1 cellular context compared by ENCODE assay signal in the genomic region with DNA sequence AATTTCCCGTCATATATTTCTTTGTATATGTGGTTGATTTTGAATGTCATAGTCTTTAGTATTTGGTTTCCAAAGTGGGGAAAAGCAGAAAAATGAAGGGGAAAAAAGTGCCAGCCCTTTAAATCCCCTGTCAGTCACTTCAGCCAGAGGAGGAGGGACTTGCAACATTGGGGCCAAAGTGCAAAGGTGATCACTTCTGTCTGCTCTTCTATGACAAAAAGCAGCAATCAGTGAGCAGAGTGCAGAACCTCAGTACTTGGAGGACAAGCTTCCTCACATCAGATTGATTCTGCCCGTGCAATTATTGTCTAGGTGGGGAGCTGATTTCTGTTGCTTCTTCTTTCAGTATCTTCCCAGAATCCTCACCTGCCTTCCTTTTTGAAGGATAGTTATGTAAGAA.
A peak's percentile ranks its signal among the peaks of the same experiment; 100 is the strongest.
TF ChIP-seq lines count a peak whose summit lies in the region.

No MANE protein-coding gene starts in this region.

TF ChIP-seq in HepG2, 621 proteins besides CTCF, POLR2A, EP300 and RAD21 (continued from another document and continues in another):
- TF ChIP-seq HDAC2 (CRISPR knock-in tag; IDR thresholded peaks at IDR 0.05) (peak; percentile 71; the same call in 1 of the 2 replicates), ZNF569 (CRISPR knock-in tag; IDR thresholded peaks at IDR 0.05; ENCODE audit: borderline replicate concordance) (no peak), RXRB (CRISPR knock-in tag; IDR thresholded peaks at IDR 0.05; ENCODE audit: borderline replicate concordance) (peak; percentile 69; the same call in 1 of the 2 replicates), ZNF709 (CRISPR knock-in tag; IDR thresholded peaks at IDR 0.05) (no peak), LCORL (IDR thresholded peaks at IDR 0.05) (no peak), LCORL (CRISPR knock-in tag; IDR thresholded peaks at IDR 0.05) (peak; percentile 59; the same call in 1 of the 2 replicates), ASH2L (IDR thresholded peaks at IDR 0.05; ENCODE audit: insufficient read length, low read depth, low read length) (peak; percentile 51), ZNF367 (CRISPR knock-in tag; IDR thresholded peaks at IDR 0.05; ENCODE audit: borderline replicate concordance) (peak; percentile 93), NCOR1 (IDR thresholded peaks at IDR 0.05; ENCODE audit: borderline replicate concordance, low read length) (peak; percentile 98), ZKSCAN1 (IDR thresholded peaks at IDR 0.05; ENCODE audit: low read length) (no peak), CC2D1A (CRISPR knock-in tag; IDR thresholded peaks at IDR 0.05) (0 out of 2 replicates have a peak, but pooled peaks have one; percentile 32), SALL1 (CRISPR knock-in tag; IDR thresholded peaks at IDR 0.05) (peak; percentile 76), ZNF616 (CRISPR knock-in tag; IDR thresholded peaks at IDR 0.05; ENCODE audit: low read depth) (no peak), SOX6 (IDR thresholded peaks at IDR 0.05) (no peak), SOX6 (CRISPR knock-in tag; IDR thresholded peaks at IDR 0.05) (0 out of 2 replicates have a peak, but pooled peaks have one; percentile 25), PPARG (CRISPR knock-in tag; conservative IDR thresholded peaks at IDR 0.05) (0 out of 2 replicates have a peak, but pooled peaks have one; percentile 66), ATRX (CRISPR knock-in tag; IDR thresholded peaks at IDR 0.05; ENCODE audit: borderline replicate concordance) (no peak), CEBPG (CRISPR knock-in tag; IDR thresholded peaks at IDR 0.05) (peak; percentile 87), ZNF792 (CRISPR knock-in tag; IDR thresholded peaks at IDR 0.05) (peak; percentile 41; the same call in 1 of the 2 replicates), ZNF644 (CRISPR knock-in tag; IDR thresholded peaks at IDR 0.05; ENCODE audit: low read depth) (0 out of 2 replicates have a peak, but pooled peaks have one; percentile 45), ELF3 (CRISPR knock-in tag; IDR thresholded peaks at IDR 0.05) (no peak), ZMYM4 (CRISPR knock-in tag; IDR thresholded peaks at IDR 0.05) (peak; percentile 93), NR2C2 (CRISPR knock-in tag; IDR thresholded peaks at IDR 0.05; ENCODE audit: borderline replicate concordance) (peak; percentile 83), MZF1 (CRISPR knock-in tag; IDR thresholded peaks at IDR 0.05; ENCODE audit: borderline replicate concordance) (no peak), SKI (IDR thresholded peaks at IDR 0.05; ENCODE audit: partially characterized antibody) (peak; percentile 16), CEBPB (IDR thresholded peaks at IDR 0.05; ENCODE audit: borderline replicate concordance, low read depth, low read length) (peak; percentile 88), PITX1 (CRISPR knock-in tag; IDR thresholded peaks at IDR 0.05) (peak; percentile 66; the same call in 1 of the 2 replicates), SOX5 (CRISPR knock-in tag; IDR thresholded peaks at IDR 0.05; ENCODE audit: borderline replicate concordance) (peak; percentile 50; the same call in 1 of the 2 replicates), ZSCAN21 (CRISPR knock-in tag; IDR thresholded peaks at IDR 0.05; ENCODE audit: borderline replicate concordance) (no peak), SMAD3 (CRISPR knock-in tag; IDR thresholded peaks at IDR 0.05) (0 out of 2 replicates have a peak, but pooled peaks have one; percentile 22), NR2F6 (IDR thresholded peaks at IDR 0.05) (peak; percentile 71), NR2F6 (CRISPR knock-in tag; IDR thresholded peaks at IDR 0.05) (peak; percentile 88), GFI1 (CRISPR knock-in tag; IDR thresholded peaks at IDR 0.05; ENCODE audit: borderline replicate concordance) (peak; percentile 44; the same call in 1 of the 2 replicates), SAP130 (CRISPR knock-in tag; IDR thresholded peaks at IDR 0.05; ENCODE audit: low read depth) (peak; percentile 61), MIXL1 (CRISPR knock-in tag; IDR thresholded peaks at IDR 0.05) (peak; percentile 48; the same call in 1 of the 2 replicates)
- TF ChIP-seq, protein P1, sequence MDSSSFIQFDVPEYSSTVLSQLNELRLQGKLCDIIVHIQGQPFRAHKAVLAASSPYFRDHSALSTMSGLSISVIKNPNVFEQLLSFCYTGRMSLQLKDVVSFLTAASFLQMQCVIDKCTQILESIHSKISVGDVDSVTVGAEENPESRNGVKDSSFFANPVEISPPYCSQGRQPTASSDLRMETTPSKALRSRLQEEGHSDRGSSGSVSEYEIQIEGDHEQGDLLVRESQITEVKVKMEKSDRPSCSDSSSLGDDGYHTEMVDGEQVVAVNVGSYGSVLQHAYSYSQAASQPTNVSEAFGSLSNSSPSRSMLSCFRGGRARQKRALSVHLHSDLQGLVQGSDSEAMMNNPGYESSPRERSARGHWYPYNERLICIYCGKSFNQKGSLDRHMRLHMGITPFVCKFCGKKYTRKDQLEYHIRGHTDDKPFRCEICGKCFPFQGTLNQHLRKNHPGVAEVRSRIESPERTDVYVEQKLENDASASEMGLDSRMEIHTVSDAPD (CRISPR knock-in tag; IDR thresholded peaks at IDR 0.05): no peak
- TF ChIP-seq, protein P2, sequence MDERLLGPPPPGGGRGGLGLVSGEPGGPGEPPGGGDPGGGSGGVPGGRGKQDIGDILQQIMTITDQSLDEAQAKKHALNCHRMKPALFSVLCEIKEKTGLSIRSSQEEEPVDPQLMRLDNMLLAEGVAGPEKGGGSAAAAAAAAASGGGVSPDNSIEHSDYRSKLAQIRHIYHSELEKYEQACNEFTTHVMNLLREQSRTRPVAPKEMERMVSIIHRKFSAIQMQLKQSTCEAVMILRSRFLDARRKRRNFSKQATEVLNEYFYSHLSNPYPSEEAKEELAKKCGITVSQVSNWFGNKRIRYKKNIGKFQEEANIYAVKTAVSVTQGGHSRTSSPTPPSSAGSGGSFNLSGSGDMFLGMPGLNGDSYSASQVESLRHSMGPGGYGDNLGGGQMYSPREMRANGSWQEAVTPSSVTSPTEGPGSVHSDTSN (CRISPR knock-in tag; IDR thresholded peaks at IDR 0.05): peak; percentile 81
- TF ChIP-seq, protein P3, sequence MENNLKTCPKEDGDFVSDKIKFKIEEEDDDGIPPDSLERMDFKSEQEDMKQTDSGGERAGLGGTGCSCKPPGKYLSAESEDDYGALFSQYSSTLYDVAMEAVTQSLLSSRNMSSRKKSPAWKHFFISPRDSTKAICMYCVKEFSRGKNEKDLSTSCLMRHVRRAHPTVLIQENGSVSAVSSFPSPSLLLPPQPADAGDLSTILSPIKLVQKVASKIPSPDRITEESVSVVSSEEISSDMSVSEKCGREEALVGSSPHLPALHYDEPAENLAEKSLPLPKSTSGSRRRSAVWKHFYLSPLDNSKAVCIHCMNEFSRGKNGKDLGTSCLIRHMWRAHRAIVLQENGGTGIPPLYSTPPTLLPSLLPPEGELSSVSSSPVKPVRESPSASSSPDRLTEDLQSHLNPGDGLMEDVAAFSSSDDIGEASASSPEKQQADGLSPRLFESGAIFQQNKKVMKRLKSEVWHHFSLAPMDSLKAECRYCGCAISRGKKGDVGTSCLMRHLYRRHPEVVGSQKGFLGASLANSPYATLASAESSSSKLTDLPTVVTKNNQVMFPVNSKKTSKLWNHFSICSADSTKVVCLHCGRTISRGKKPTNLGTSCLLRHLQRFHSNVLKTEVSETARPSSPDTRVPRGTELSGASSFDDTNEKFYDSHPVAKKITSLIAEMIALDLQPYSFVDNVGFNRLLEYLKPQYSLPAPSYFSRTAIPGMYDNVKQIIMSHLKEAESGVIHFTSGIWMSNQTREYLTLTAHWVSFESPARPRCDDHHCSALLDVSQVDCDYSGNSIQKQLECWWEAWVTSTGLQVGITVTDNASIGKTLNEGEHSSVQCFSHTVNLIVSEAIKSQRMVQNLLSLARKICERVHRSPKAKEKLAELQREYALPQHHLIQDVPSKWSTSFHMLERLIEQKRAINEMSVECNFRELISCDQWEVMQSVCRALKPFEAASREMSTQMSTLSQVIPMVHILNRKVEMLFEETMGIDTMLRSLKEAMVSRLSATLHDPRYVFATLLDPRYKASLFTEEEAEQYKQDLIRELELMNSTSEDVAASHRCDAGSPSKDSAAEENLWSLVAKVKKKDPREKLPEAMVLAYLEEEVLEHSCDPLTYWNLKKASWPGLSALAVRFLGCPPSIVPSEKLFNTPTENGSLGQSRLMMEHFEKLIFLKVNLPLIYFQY (CRISPR knock-in tag; IDR thresholded peaks at IDR 0.05; ENCODE audit: borderline replicate concordance): 0 out of 2 replicates have a peak, but pooled peaks have one; percentile 21
- TF ChIP-seq, protein P4, sequence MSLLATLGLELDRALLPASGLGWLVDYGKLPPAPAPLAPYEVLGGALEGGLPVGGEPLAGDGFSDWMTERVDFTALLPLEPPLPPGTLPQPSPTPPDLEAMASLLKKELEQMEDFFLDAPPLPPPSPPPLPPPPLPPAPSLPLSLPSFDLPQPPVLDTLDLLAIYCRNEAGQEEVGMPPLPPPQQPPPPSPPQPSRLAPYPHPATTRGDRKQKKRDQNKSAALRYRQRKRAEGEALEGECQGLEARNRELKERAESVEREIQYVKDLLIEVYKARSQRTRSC (CRISPR knock-in tag; IDR thresholded peaks at IDR 0.05; ENCODE audit: low read depth): no peak
- TF ChIP-seq, protein P5, sequence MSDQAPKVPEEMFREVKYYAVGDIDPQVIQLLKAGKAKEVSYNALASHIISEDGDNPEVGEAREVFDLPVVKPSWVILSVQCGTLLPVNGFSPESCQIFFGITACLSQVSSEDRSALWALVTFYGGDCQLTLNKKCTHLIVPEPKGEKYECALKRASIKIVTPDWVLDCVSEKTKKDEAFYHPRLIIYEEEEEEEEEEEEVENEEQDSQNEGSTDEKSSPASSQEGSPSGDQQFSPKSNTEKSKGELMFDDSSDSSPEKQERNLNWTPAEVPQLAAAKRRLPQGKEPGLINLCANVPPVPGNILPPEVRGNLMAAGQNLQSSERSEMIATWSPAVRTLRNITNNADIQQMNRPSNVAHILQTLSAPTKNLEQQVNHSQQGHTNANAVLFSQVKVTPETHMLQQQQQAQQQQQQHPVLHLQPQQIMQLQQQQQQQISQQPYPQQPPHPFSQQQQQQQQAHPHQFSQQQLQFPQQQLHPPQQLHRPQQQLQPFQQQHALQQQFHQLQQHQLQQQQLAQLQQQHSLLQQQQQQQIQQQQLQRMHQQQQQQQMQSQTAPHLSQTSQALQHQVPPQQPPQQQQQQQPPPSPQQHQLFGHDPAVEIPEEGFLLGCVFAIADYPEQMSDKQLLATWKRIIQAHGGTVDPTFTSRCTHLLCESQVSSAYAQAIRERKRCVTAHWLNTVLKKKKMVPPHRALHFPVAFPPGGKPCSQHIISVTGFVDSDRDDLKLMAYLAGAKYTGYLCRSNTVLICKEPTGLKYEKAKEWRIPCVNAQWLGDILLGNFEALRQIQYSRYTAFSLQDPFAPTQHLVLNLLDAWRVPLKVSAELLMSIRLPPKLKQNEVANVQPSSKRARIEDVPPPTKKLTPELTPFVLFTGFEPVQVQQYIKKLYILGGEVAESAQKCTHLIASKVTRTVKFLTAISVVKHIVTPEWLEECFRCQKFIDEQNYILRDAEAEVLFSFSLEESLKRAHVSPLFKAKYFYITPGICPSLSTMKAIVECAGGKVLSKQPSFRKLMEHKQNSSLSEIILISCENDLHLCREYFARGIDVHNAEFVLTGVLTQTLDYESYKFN (CRISPR knock-in tag; conservative IDR thresholded peaks at IDR 0.05): peak; percentile 60
- TF ChIP-seq, protein P6, sequence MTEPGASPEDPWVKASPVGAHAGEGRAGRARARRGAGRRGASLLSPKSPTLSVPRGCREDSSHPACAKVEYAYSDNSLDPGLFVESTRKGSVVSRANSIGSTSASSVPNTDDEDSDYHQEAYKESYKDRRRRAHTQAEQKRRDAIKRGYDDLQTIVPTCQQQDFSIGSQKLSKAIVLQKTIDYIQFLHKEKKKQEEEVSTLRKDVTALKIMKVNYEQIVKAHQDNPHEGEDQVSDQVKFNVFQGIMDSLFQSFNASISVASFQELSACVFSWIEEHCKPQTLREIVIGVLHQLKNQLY (CRISPR knock-in tag; IDR thresholded peaks at IDR 0.05): 0 out of 2 replicates have a peak, but pooled peaks have one; percentile 17
- TF ChIP-seq, protein P7, sequence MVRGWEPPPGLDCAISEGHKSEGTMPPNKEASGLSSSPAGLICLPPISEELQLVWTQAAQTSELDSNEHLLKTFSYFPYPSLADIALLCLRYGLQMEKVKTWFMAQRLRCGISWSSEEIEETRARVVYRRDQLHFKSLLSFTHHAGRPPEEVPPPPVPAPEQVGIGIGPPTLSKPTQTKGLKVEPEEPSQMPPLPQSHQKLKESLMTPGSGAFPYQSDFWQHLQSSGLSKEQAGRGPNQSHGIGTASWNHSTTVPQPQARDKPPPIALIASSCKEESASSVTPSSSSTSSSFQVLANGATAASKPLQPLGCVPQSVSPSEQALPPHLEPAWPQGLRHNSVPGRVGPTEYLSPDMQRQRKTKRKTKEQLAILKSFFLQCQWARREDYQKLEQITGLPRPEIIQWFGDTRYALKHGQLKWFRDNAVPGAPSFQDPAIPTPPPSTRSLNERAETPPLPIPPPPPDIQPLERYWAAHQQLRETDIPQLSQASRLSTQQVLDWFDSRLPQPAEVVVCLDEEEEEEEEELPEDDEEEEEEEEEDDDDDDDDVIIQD (CRISPR knock-in tag; IDR thresholded peaks at IDR 0.05; ENCODE audit: low read depth): peak; percentile 98
- TF ChIP-seq, protein P8, sequence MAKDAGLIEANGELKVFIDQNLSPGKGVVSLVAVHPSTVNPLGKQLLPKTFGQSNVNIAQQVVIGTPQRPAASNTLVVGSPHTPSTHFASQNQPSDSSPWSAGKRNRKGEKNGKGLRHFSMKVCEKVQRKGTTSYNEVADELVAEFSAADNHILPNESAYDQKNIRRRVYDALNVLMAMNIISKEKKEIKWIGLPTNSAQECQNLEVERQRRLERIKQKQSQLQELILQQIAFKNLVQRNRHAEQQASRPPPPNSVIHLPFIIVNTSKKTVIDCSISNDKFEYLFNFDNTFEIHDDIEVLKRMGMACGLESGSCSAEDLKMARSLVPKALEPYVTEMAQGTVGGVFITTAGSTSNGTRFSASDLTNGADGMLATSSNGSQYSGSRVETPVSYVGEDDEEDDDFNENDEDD (CRISPR knock-in tag; IDR thresholded peaks at IDR 0.05; ENCODE audit: borderline replicate concordance): 0 out of 2 replicates have a peak, but pooled peaks have one; percentile 10
- TF ChIP-seq, protein P9, sequence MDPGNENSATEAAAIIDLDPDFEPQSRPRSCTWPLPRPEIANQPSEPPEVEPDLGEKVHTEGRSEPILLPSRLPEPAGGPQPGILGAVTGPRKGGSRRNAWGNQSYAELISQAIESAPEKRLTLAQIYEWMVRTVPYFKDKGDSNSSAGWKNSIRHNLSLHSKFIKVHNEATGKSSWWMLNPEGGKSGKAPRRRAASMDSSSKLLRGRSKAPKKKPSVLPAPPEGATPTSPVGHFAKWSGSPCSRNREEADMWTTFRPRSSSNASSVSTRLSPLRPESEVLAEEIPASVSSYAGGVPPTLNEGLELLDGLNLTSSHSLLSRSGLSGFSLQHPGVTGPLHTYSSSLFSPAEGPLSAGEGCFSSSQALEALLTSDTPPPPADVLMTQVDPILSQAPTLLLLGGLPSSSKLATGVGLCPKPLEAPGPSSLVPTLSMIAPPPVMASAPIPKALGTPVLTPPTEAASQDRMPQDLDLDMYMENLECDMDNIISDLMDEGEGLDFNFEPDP (CRISPR knock-in tag; conservative IDR thresholded peaks at IDR 0.05): no peak
- TF ChIP-seq, protein P10, sequence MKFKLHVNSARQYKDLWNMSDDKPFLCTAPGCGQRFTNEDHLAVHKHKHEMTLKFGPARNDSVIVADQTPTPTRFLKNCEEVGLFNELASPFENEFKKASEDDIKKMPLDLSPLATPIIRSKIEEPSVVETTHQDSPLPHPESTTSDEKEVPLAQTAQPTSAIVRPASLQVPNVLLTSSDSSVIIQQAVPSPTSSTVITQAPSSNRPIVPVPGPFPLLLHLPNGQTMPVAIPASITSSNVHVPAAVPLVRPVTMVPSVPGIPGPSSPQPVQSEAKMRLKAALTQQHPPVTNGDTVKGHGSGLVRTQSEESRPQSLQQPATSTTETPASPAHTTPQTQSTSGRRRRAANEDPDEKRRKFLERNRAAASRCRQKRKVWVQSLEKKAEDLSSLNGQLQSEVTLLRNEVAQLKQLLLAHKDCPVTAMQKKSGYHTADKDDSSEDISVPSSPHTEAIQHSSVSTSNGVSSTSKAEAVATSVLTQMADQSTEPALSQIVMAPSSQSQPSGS (CRISPR knock-in tag; IDR thresholded peaks at IDR 0.05): peak; percentile 63; the same call in 1 of the 2 replicates
